Comparison of ENCODE assay signal across 8 cellular contexts in the genomic region with DNA sequence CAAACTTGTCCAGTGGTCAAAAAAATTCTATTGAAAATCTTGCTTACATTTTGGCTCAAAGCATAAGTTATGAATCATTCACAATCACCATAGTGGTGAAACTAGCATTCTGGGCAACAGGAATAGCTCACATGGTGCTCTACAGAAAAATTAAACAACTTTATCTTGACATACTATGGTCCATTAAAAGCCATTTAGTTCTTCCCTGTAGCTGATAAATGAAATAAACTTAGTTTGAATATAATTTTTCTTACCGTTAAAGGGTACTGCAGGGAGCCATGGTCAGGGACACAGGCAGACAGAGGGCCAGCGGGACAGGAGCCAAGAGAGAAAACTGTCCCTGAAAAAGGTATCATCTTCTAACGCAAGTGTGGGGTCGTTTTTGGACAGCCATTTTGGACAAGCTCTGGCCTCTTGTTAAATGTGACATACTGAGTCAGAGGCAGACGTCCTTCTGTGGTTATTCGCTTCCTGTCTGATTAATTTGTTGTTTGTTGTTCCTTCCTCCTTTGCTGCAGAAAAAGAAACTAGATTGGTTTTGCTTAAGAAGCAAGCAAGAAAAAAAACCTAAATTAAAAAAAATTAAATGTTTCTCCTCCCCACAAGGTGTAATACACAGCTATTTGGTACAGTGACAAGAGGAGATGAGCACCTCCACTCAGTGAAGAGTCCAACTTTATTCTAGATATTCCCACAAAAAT. TPM values are rescaled to one million over a fixed set of nuclear protein-coding genes. Genes with fewer than 3 reads are reported as not detected.
DNase-seq lines count a peak whose midpoint lies in the region; ATAC-seq, FAIRE-seq and TF ChIP-seq lines count a peak whose summit lies in the region.

A gene with protein sequence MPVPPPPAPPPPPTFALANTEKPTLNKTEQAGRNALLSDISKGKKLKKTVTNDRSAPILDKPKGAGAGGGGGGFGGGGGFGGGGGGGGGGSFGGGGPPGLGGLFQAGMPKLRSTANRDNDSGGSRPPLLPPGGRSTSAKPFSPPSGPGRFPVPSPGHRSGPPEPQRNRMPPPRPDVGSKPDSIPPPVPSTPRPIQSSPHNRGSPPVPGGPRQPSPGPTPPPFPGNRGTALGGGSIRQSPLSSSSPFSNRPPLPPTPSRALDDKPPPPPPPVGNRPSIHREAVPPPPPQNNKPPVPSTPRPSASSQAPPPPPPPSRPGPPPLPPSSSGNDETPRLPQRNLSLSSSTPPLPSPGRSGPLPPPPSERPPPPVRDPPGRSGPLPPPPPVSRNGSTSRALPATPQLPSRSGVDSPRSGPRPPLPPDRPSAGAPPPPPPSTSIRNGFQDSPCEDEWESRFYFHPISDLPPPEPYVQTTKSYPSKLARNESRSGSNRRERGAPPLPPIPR (minus strand): TSS at position 458 of the 701 bp plus-strand sequence. CDS start 12,231 bp downstream, outside the sequence.

- H3K4me1 Mint-ChIP-seq in activated naive CD4-positive, alpha-beta T cell treated with anti-CD3 and anti-CD28 coated beads, Interleukin-2, amount 10 ng/mL, durations not matched to agents 7 days and 5 days, result peaks cover 54% of the 10 kb centered on the region
- peaks cover 87% of the 10 kb centered on the region for H3K4me1 Mint-ChIP-seq in stimulated activated naive CD8-positive, alpha-beta T cell treated with anti-CD3 and anti-CD28 coated beads, Interleukin-15, Interleukin-2, amounts not matched to agents 100 ng/mL and 50 ng/mL, for 24 hours (ENCODE audit: low read depth)

- peak; percentile 50 for ATAC-seq in GM18498 (IDR thresholded peaks at IDR 0.05; ENCODE audit: unreplicated experiment)
- ATAC-seq in left cardiac atrium, result peak; percentile 60 to 61

- CTCF ChIA-PET in activated naive CD4-positive, alpha-beta T cell treated with anti-CD3 and anti-CD28 coated beads, Interleukin-2, amount 10 ng/mL, durations not matched to agents 7 days and 5 days (lab: Charles Lee), result interaction anchor here (1.0 to 24.2 kb wide), 7 partner anchors 10 to 100 kb away, joined by 3 to 272 read pairs (median 4); no protein-coding TSS in a partner anchor

- DNase-seq in HCEC 1CT (peak; percentile 85), NB4 (ENCODE audit: low read depth) (peak; percentile 91), left cardiac atrium (no peak), D721Med (ENCODE audit: insufficient read length, low spot score) (no peak), NCI-H1436 treated with DMSO at 0.1 percent for 48 hours (lab: John Stamatoyannopoulos, UW) (no peak)
- DNase-seq in activated naive CD4-positive, alpha-beta T cell treated with anti-CD3 and anti-CD28 coated beads, Interleukin-2, amount 10 ng/mL, durations not matched to agents 7 days and 5 days, result peak; percentile 65

- intact Hi-C loops in left cardiac atrium (cut with DNase I), result no loop called here

- no peaks in the 10 kb centered on the region for H3K27me3 Mint-ChIP-seq in activated naive CD4-positive, alpha-beta T cell treated with anti-CD3 and anti-CD28 coated beads, Interleukin-2, amount 10 ng/mL, durations not matched to agents 7 days and 5 days
- no peaks in the 10 kb centered on the region for H3K27me3 Mint-ChIP-seq in stimulated activated naive CD8-positive, alpha-beta T cell treated with anti-CD3 and anti-CD28 coated beads, Interleukin-15, Interleukin-2, amounts not matched to agents 100 ng/mL and 50 ng/mL, for 24 hours

- peak within 1 kb of the TSS; percentile 74 for H3K4me3 ChIP-seq in NB4 (ENCODE audit: low read depth, low read length)

- no peak for TF ChIP-seq CTCF in NB4 (IDR thresholded peaks at IDR 0.05; ENCODE audit: low read depth, low read length)
- TF ChIP-seq CTCF in D721Med (IDR thresholded peaks at IDR 0.05; ENCODE audit: insufficient read depth, missing control alignments), result no peak

- peaks cover 4% of the 10 kb centered on the region for H3K9me3 Mint-ChIP-seq in activated naive CD4-positive, alpha-beta T cell treated with anti-CD3 and anti-CD28 coated beads, Interleukin-2, amount 10 ng/mL, durations not matched to agents 7 days and 5 days
- H3K9me3 Mint-ChIP-seq in stimulated activated naive CD8-positive, alpha-beta T cell treated with anti-CD3 and anti-CD28 coated beads, Interleukin-15, Interleukin-2, amounts not matched to agents 100 ng/mL and 50 ng/mL, for 24 hours, result peaks cover 3% of the 10 kb centered on the region

- peak; percentile 25 for TF ChIP-seq POLR2A in NB4 (IDR thresholded peaks at IDR 0.05; ENCODE audit: extremely low read depth, insufficient read length)

- H3K4me3 Mint-ChIP-seq in activated naive CD4-positive, alpha-beta T cell treated with anti-CD3 and anti-CD28 coated beads, Interleukin-2, amount 10 ng/mL, durations not matched to agents 7 days and 5 days, result peak within 1 kb of the TSS; percentile 91
- H3K4me3 Mint-ChIP-seq in stimulated activated naive CD8-positive, alpha-beta T cell treated with anti-CD3 and anti-CD28 coated beads, Interleukin-15, Interleukin-2, amounts not matched to agents 100 ng/mL and 50 ng/mL, for 24 hours, result peak within 1 kb of the TSS; percentile 93

- H3K27ac Mint-ChIP-seq in activated naive CD4-positive, alpha-beta T cell treated with anti-CD3 and anti-CD28 coated beads, Interleukin-2, amount 10 ng/mL, durations not matched to agents 7 days and 5 days, result peak within 1 kb of the TSS; percentile 98
- peak within 1 kb of the TSS; percentile 99 for H3K27ac Mint-ChIP-seq in stimulated activated naive CD8-positive, alpha-beta T cell treated with anti-CD3 and anti-CD28 coated beads, Interleukin-15, Interleukin-2, amounts not matched to agents 100 ng/mL and 50 ng/mL, for 24 hours

- H3K36me3 Mint-ChIP-seq in activated naive CD4-positive, alpha-beta T cell treated with anti-CD3 and anti-CD28 coated beads, Interleukin-2, amount 10 ng/mL, durations not matched to agents 7 days and 5 days, result peaks cover 74% of the 10 kb centered on the region
- H3K36me3 Mint-ChIP-seq in stimulated activated naive CD8-positive, alpha-beta T cell treated with anti-CD3 and anti-CD28 coated beads, Interleukin-15, Interleukin-2, amounts not matched to agents 100 ng/mL and 50 ng/mL, for 24 hours (ENCODE audit: low read depth), result peaks cover 67% of the 10 kb centered on the region

- no peak for FAIRE-seq in D721Med (lab: Jason Lieb, UNC)

RNA-seq across cellular contexts. Expression of the gene that starts here (rescaled TPM):
- total RNA-seq in left cardiac atrium, result 10 to 100 TPM; 25.1 to 29.9 TPM

Comparison
In these comparisons a context has a peak if more than half of its experiments do, and no peak if none do; other contexts are left out.
1. DNase-seq: peak in HCEC 1CT (single experiment), NB4 (single experiment) and activated naive CD4-positive, alpha-beta T cell treated with anti-CD3 and anti-CD28 coated beads, Interleukin-2, amount 10 ng/mL, durations not matched to agents 7 days and 5 days (single experiment); none in left cardiac atrium (single experiment), D721Med (single experiment) and NCI-H1436 treated with DMSO at 0.1 percent for 48 hours (single experiment).